In genomic region chr10:13299437-13300287, GRCh38 we compare ENCODE assay signal across 8 cellular contexts. TPM values are rescaled to one million over a fixed set of nuclear protein-coding genes. Genes with fewer than 3 reads are reported as not detected.
DNase-seq lines count a peak whose midpoint lies in the region; ATAC-seq and TF ChIP-seq lines count a peak whose summit lies in the region.

TSS of gene PHYH (minus strand) at chr10:13300064. CDS start at chr10:13300042, 22 bp downstream.

- no peaks in the 10 kb centered on the region for H4K20me1 ChIP-seq in KMS-11 (ENCODE audit: insufficient read depth)

- H3K36me3 Mint-ChIP-seq in activated naive CD4-positive, alpha-beta T cell treated with anti-CD3 and anti-CD28 coated beads, Interleukin-2, amount 50 U/mL, for 72 hours, result peaks cover 0 to 15% of the 10 kb centered on the region in 2 donors

- H3K9me3 ChIP-seq in suprapubic skin, result no peaks in the 10 kb centered on the region

- peak; percentile 84 for DNase-seq in ELF-1 (ENCODE audit: low read depth, low spot score)
- peak; percentile 78 to 88 for DNase-seq in activated naive CD4-positive, alpha-beta T cell treated with anti-CD3 and anti-CD28 coated beads, Interleukin-2, amount 50 U/mL, for 72 hours (ENCODE audit: low spot score in 2 of 2)
- DNase-seq in glomerular endothelial cell (ENCODE audit: extremely low read depth, low read depth, low spot score), result no peak
- peak; percentile 58 for DNase-seq in omental fat pad (ENCODE audit: low spot score)
- DNase-seq in suprapubic skin (ENCODE audit: low spot score in 2 of 2), result peak; percentile 94 to 95

- peak within 1 kb of the TSS; percentile 82 for H2AFZ ChIP-seq in KMS-11 (ENCODE audit: low read depth)

- H3K4me3 ChIP-seq in KMS-11 (IDR thresholded peaks at IDR 0.05; ENCODE audit: insufficient read depth, low read depth, low read length), result no peak within 1 kb of the TSS
- peak within 1 kb of the TSS; percentile 81 for H3K4me3 ChIP-seq in suprapubic skin

- no peaks in the 10 kb centered on the region for H3K9me3 Mint-ChIP-seq in activated naive CD4-positive, alpha-beta T cell treated with anti-CD3 and anti-CD28 coated beads, Interleukin-2, amount 50 U/mL, for 72 hours

- peak; percentile 46 for ATAC-seq in GM21717 (IDR thresholded peaks at IDR 0.05; ENCODE audit: unreplicated experiment)
- ATAC-seq in SK-N-SH treated with all-trans-retinoic acid at 6 μM for 48 hours, result peak; percentile 92
- peak; percentile 72 to 81 for ATAC-seq in activated naive CD4-positive, alpha-beta T cell treated with anti-CD3 and anti-CD28 coated beads, Interleukin-2, amount 50 U/mL, for 72 hours
- ATAC-seq in omental fat pad (ENCODE audit: low FRiP score), result peak; percentile 93

- TF ChIP-seq POLR2A in suprapubic skin (IDR thresholded peaks at IDR 0.05), result peak in 1 of 2 donors; percentile 93

- peak within 1 kb of the TSS; percentile 74 for H3K9ac ChIP-seq in KMS-11

- H3K36me3 ChIP-seq in KMS-11 (ENCODE audit: insufficient read depth) (no peaks in the 10 kb centered on the region), suprapubic skin (peaks cover 5% of the 10 kb centered on the region)

- peaks cover 22% of the 10 kb centered on the region for H3K4me1 ChIP-seq in KMS-11 (ENCODE audit: low read depth, poor library complexity, severe bottlenecking)
- peaks cover 23% of the 10 kb centered on the region for H3K4me1 ChIP-seq in suprapubic skin

- peak within 1 kb of the TSS; percentile 51 for H3K27ac ChIP-seq in KMS-11
- H3K27ac ChIP-seq in suprapubic skin, result peak within 1 kb of the TSS; percentile 97

- H3K4me2 ChIP-seq in KMS-11, result peak within 1 kb of the TSS; percentile 98

- peak within 1 kb of the TSS; percentile 93 to 99 for H3K27ac Mint-ChIP-seq in activated naive CD4-positive, alpha-beta T cell treated with anti-CD3 and anti-CD28 coated beads, Interleukin-2, amount 50 U/mL, for 72 hours

- WGBS in suprapubic skin, result 0% methylated on average over 33 of the region's 88 CpGs

- H3K27me3 ChIP-seq in KMS-11 (ENCODE audit: insufficient read depth, low read depth) (no peaks in the 10 kb centered on the region), suprapubic skin (no peaks in the 10 kb centered on the region)

- no peak for TF ChIP-seq EP300 in suprapubic skin (IDR thresholded peaks at IDR 0.05)

- no peaks in the 10 kb centered on the region for H3K79me2 ChIP-seq in KMS-11 (ENCODE audit: insufficient read depth, low read depth)

- TF ChIP-seq CTCF in KMS-11 (conservative IDR thresholded peaks at IDR 0.05; ENCODE audit: low read depth, low read length) (no peak), omental fat pad (IDR thresholded peaks at IDR 0.05) (no peak), suprapubic skin (IDR thresholded peaks at IDR 0.05) (no peak)

TF ChIP-seq in SK-N-SH treated with all-trans-retinoic acid at 6 μM for 48 hours, 23 proteins besides CTCF, POLR2A, EP300 and RAD21:
- TF ChIP-seq PATZ1 (CRISPR knock-in tag; IDR thresholded peaks at IDR 0.05; ENCODE audit: borderline replicate concordance), result no peak
- TF ChIP-seq ZNF70 (CRISPR knock-in tag; IDR thresholded peaks at IDR 0.05), result no peak
- TF ChIP-seq ZFP3 (CRISPR knock-in tag; IDR thresholded peaks at IDR 0.05), result 0 out of 2 replicates have a peak, but pooled peaks have one; percentile 60
- TF ChIP-seq GLIS3 (CRISPR knock-in tag; IDR thresholded peaks at IDR 0.05), result 0 out of 2 replicates have a peak, but pooled peaks have one; percentile 46
- TF ChIP-seq ZFP30 (CRISPR knock-in tag; IDR thresholded peaks at IDR 0.05), result no peak
- no peak for TF ChIP-seq BACH2 (CRISPR knock-in tag; IDR thresholded peaks at IDR 0.05; ENCODE audit: borderline replicate concordance)
- TF ChIP-seq PPARA (CRISPR knock-in tag; IDR thresholded peaks at IDR 0.05; ENCODE audit: borderline replicate concordance), result no peak
- no peak for TF ChIP-seq TOX (CRISPR knock-in tag; IDR thresholded peaks at IDR 0.05; ENCODE audit: borderline replicate concordance)

RNA-seq across cellular contexts. Expression of gene PHYH, which starts in this region (rescaled TPM):
- total RNA-seq in activated naive CD4-positive, alpha-beta T cell treated with anti-CD3 and anti-CD28 coated beads, Interleukin-2, amount 50 U/mL, for 72 hours, result 10 to 100 TPM; 14.0 to 17.5 TPM
- total RNA-seq in glomerular endothelial cell (17.1 and 17.2 TPM in 2 replicates), omental fat pad (10 to 100 TPM; 21.9 to 54.1 (median 35.9) TPM), suprapubic skin (10 to 100 TPM; 10.5 to 22.2 (median 13.3) TPM)
